8 cellular contexts compared by ENCODE assay signal in the genomic region with DNA sequence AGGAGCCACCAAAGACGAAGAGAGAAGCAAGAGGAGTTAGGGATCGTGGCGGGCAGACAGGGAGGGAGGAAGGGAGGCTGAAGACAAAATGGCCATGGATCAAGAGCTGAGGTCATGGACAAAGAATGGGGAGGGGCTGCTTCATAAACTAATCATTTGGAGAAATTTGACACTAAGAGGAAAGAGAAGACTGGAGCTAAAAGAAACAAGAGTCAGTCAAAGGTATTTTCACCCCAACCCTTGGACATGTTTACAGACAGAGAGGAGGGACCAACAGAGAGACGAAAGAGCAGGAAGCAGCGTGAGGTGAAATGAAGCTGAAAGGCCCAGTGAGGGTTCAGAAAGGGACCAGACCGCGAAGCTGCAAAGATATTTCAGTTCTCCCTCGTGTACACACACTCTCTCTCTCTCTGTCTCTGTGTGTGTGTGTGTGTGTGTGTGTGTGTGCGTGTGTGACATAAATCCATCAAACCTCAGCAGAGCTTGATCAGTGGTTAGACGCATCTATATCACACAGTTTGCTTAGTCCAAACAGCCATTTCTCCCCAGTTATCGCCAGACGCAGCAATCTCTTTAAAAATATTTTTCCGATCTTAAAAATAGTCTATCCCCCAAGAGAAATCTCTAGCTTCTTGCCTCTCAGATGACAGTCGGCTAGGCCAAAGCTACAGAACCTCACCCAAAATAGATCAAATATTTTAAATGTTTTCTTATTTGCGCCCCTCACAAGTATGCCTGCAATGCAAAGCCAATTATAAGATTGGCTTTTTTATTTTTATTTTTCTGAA. TPM values are rescaled to one million over a fixed set of nuclear protein-coding genes. Genes with fewer than 3 reads are reported as not detected.
DNase-seq lines count a peak whose midpoint lies in the region; ATAC-seq and TF ChIP-seq lines count a peak whose summit lies in the region.

No MANE protein-coding gene starts in this region.

- TF ChIP-seq CTCF in choroid plexus epithelial cell (conservative IDR thresholded peaks at IDR 0.05; ENCODE audit: low read depth, low read length) = no peak

- peaks cover 24% of the 10 kb centered on the region for H3K4me1 ChIP-seq in skeletal muscle satellite cell (ENCODE audit: control insufficient read depth, insufficient read depth, low read length)

- peak; percentile 79 for ATAC-seq in GM19023 (IDR thresholded peaks at IDR 0.05; ENCODE audit: unreplicated experiment)
- ATAC-seq in HG03025 (IDR thresholded peaks at IDR 0.05; ENCODE audit: low FRiP score, unreplicated experiment) = peak; percentile 77
- no peak for ATAC-seq in esophagus mucosa

- no peaks in the 10 kb centered on the region for H3K27me3 ChIP-seq in skeletal muscle satellite cell (ENCODE audit: control insufficient read depth, insufficient read depth, low read length)

- no peaks in the 10 kb centered on the region for H3K36me3 ChIP-seq in skeletal muscle satellite cell (ENCODE audit: insufficient read depth, low read length)

- H3K9me3 ChIP-seq in skeletal muscle satellite cell (replicated peaks; ENCODE audit: low read length) = no peaks in the 10 kb centered on the region

- peak overlapping the region; percentile 68 for H3K9ac ChIP-seq in skeletal muscle satellite cell (ENCODE audit: low read depth, low read length)

- DNase-seq in choroid plexus epithelial cell (ENCODE audit: low read depth) = peak; percentile 86
- DNase-seq in inferior parietal cortex (ENCODE audit: extremely low spot score) = no peak
- DNase-seq in RPMI8226 = no peak
- no peak for DNase-seq in LoVo (ENCODE audit: low spot score)

- H3K4me3 ChIP-seq in choroid plexus epithelial cell (ENCODE audit: low read depth, low read length) (no peak overlapping the region), skeletal muscle satellite cell (ENCODE audit: low read length) (peak overlapping the region; percentile 40)

- peak overlapping the region; percentile 47 for H3K4me2 ChIP-seq in skeletal muscle satellite cell (ENCODE audit: low read length)

RNA-seq across cellular contexts. Expression of a gene that starts 12.5 kb away (rescaled TPM):
- 101 and 103 TPM in 2 replicates for total RNA-seq in skeletal muscle satellite cell (2012; rRNA removed)
- 46.1 TPM for total RNA-seq in esophagus mucosa
